ENCODE assay signal across 7 cellular contexts in the genomic region with DNA sequence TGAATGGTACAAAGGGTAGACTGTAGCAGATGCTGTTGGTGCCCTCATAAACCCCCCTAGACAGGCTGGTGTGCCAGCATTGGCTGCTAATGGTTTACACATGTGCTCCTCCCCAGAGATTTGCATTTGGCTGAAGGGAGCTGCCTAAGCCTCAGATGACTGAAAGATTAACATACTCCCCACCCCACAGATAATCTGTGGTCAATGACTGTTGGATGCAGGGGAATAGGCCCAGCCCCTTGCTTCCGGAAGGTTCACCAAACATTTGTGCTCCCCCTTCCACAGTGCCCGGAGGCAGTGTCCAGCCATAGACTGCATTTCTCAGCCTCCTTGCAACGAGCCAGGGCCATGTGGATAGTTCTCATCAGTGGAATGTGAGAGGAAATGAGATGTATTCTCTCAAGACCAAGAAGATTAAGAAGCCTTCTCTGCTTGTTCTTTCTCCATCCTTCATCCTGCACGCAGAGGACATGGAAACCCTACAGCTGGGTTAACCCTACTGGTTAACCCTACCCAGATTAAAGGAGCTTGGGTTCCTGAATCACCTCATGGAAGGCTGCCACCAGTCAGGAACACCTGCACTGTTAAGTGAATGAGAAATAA.
DNase-seq lines count a peak whose midpoint lies in the region; ATAC-seq and TF ChIP-seq lines count a peak whose summit lies in the region.

No MANE protein-coding gene starts in this region.

- intact Hi-C loops in OCI-LY7 (cut with micrococcal nuclease; ENCODE audit: unreplicated experiment), result no loop called here

- DNase-seq in OCI-LY7 (ENCODE audit: low spot score) (peak; percentile 56), iPS-NIHi7 (ENCODE audit: extremely low spot score) (peak; percentile 63), Peyer's patch (no peak)
- no peak for DNase-seq in stimulated activated naive CD4-positive, alpha-beta T cell (lab: John Stamatoyannopoulos, UW)

- H3K9me3 ChIP-seq in OCI-LY7 (ENCODE audit: low read length) (no peaks in the 10 kb centered on the region), Peyer's patch (no peaks in the 10 kb centered on the region)

- no peaks in the 10 kb centered on the region for H3K27me3 ChIP-seq in Peyer's patch

- no peak for TF ChIP-seq POLR2A in Peyer's patch (IDR thresholded peaks at IDR 0.05)

- no peak overlapping the region for H3K4me3 ChIP-seq in OCI-LY7 (ENCODE audit: low read depth, low read length, poor library complexity, severe bottlenecking)
- no peak overlapping the region for H3K4me3 ChIP-seq in Peyer's patch

- H3K79me2 ChIP-seq in OCI-LY7 (ENCODE audit: insufficient read depth, low read depth, low read length), result no peaks in the 10 kb centered on the region

- no peaks in the 10 kb centered on the region for H3K36me3 ChIP-seq in OCI-LY7 (ENCODE audit: insufficient read depth, low read length)
- H3K36me3 ChIP-seq in Peyer's patch, result no peaks in the 10 kb centered on the region

- peak overlapping the region; percentile 76 for H2AFZ ChIP-seq in OCI-LY7 (ENCODE audit: low read length)

- ATAC-seq in GM19023 (IDR thresholded peaks at IDR 0.05; ENCODE audit: unreplicated experiment) (peak; percentile 54), HG03066 (IDR thresholded peaks at IDR 0.05; ENCODE audit: low read depth, unreplicated experiment) (peak; percentile 65)
- ATAC-seq in activated CD4-positive, CD25-positive, alpha-beta regulatory T cell treated with anti-CD3 and anti-CD28 coated beads, Interleukin-2, amount 50 U/mL, for 24 hours, result no peak

- H3K4me2 ChIP-seq in OCI-LY7 (ENCODE audit: low read length), result peak overlapping the region; percentile 52; the same call in 1 of the 2 replicates

- H3K27ac ChIP-seq in OCI-LY7 (ENCODE audit: low read depth, low read length, poor library complexity, severe bottlenecking) (no peak overlapping the region), Peyer's patch (no peak overlapping the region)

- POLR2A ChIA-PET in OCI-LY7 (lab: Charles Lee), result interaction anchor here (0.6 to 1.8 kb wide), 5 partner anchors 9 to 99 kb away, joined by 3 to 5 read pairs (median 4); no protein-coding TSS in a partner anchor

- H3K4me1 ChIP-seq in OCI-LY7 (ENCODE audit: insufficient read depth, low read length, poor library complexity, severe bottlenecking), result peaks cover 11% of the 10 kb centered on the region
- H3K4me1 ChIP-seq in Peyer's patch, result no peaks in the 10 kb centered on the region

- TF ChIP-seq CTCF in OCI-LY7 (conservative IDR thresholded peaks at IDR 0.05; ENCODE audit: low read length) (no peak), Peyer's patch (IDR thresholded peaks at IDR 0.05) (no peak)

- no peaks in the 10 kb centered on the region for H3K9me2 ChIP-seq in OCI-LY7 (ENCODE audit: insufficient read depth, low read length)

- no peaks in the 10 kb centered on the region for H4K20me1 ChIP-seq in OCI-LY7 (ENCODE audit: insufficient read depth, low read length)

- no TSS peak for BruUV-seq in OCI-LY7 (replicated peaks; lab: Mats Ljungman, UMichigan)

- CTCF ChIA-PET in OCI-LY7 (lab: Charles Lee; ENCODE audit: unreplicated experiment), result no interaction called here

Comparison
In these comparisons a context has a peak if more than half of its experiments do, and no peak if none do; other contexts are left out.
1. ATAC-seq: peak in GM19023 (single experiment) and HG03066 (single experiment); none in activated CD4-positive, CD25-positive, alpha-beta regulatory T cell treated with anti-CD3 and anti-CD28 coated beads, Interleukin-2, amount 50 U/mL, for 24 hours (0 of 2).
2. DNase-seq: peak in OCI-LY7 (single experiment) and iPS-NIHi7 (single experiment); none in Peyer's patch (0 of 3) and stimulated activated naive CD4-positive, alpha-beta T cell (0 of 6).